ENCODE assay signal across 8 cellular contexts in the genomic region with DNA sequence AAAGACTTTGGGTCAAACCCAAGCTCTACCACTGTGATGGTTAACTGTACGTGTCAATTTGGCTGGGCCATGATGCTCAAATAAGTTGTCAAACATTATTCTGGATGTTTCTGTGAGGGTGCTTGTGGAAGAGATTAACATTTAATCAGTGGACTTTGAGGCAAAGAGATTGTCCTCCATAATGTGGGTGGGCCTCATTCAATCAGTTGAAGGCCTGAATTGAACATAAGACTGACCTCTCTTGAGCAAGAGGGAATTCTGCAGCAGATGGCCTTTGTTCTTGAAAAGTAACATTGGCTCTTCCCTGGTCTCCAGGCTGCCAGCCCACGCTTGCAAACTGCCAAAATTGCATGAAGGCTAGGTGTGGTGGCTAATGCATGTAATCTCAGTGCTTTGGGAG.
"Had no signal": no experiment of that assay in that cellular context is flagged by ENCODE, and none has a peak within 500 bp of the region (broad histone marks: within the 10 kb centered on the region; RNA-seq: fewer than 3 reads in every experiment).

No MANE protein-coding gene starts in this region.

- H3K4me3 ChIP-seq: GM12878 had no signal

- ATAC-seq: GM12878 had no signal

- FAIRE-seq: G401.6, GM12878, GM12891, GM12892, GM18507, GM19239 had no signal

- DNase-seq: GDM1, GF-D8 had no signal
